8 cellular contexts compared by ENCODE assay signal in the genomic region with DNA sequence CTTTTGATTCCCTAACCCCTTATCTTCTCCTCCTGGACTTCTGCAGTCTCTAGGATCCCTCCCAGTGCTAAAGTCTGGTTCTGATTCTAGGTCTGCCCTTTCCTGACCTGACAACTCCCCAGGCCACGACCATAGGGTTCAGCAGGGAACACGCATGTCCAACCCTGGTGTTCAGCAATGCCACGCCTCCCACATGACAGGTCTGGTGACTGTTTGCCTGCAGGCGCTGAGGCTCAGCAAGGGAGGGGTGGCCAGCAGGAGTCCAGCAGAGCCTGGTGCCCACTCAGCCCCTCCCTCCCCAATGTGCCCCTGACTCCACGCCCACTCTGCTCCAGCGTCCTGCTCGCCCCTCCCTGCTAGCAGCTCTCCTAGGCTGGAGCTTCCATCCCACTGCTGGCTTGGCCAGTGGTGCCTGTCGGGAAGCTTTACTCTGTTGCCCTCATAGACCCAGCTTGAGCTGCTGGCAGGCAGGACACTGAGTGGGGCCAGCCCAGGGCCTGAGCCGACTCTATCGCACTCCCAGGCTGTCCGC. TPM values are rescaled to one million over a fixed set of nuclear protein-coding genes. Genes with fewer than 3 reads are reported as not detected.
A peak's percentile ranks its signal among the peaks of the same experiment; 100 is the strongest.
DNase-seq lines count a peak whose midpoint lies in the region; ATAC-seq, FAIRE-seq and TF ChIP-seq lines count a peak whose summit lies in the region.

No MANE protein-coding gene starts in this region.

- H3K36me3 Mint-ChIP-seq in T-helper 2 cell treated with Interferon-gamma antibody and Interleukin-4, amounts not matched to agents 5 μg/mL and 100 μg/mL, for 36 hours (ENCODE audit: low read depth) = peaks cover 4% of the 10 kb centered on the region

- no peaks in the 10 kb centered on the region for H3K27me3 ChIP-seq in left lung
- H3K27me3 ChIP-seq in stomach = no peaks in the 10 kb centered on the region

- no peak for DNase-seq in T-helper 2 cell treated with Interferon-gamma antibody and Interleukin-4, amounts not matched to agents 5 μg/mL and 100 μg/mL, for 36 hours (ENCODE audit: low spot score)
- DNase-seq in T-helper 2 cell (no peak), left lung (peak; percentile 87 to 88), stomach (peak; percentile 80), H54 (ENCODE audit: insufficient read length, low spot score) (no peak), NCI-H128 (lab: John Stamatoyannopoulos, UW; ENCODE audit: unreplicated experiment) (no peak)

- H3K4me3 ChIP-seq in left lung = no peak overlapping the region
- H3K4me3 ChIP-seq in stomach = no peak overlapping the region

- H3K36me3 ChIP-seq in left lung (no peaks in the 10 kb centered on the region), stomach (peaks cover 0 to 17% (median 2%) of the 10 kb centered on the region in 4 donors)

- H3K9me3 Mint-ChIP-seq in T-helper 2 cell treated with Interferon-gamma antibody and Interleukin-4, amounts not matched to agents 5 μg/mL and 100 μg/mL, for 36 hours = no peaks in the 10 kb centered on the region

- TF ChIP-seq CTCF in left lung (IDR thresholded peaks at IDR 0.05) (no peak), stomach (IDR thresholded peaks at IDR 0.05) (no peak)

- H3K27ac ChIP-seq in angular gyrus (ENCODE audit: low read depth, low read length) (peak overlapping the region; percentile 73), left lung (peak overlapping the region; percentile 81 to 93), stomach (peak overlapping the region; percentile 45 to 92 (median 77))

- no peaks in the 10 kb centered on the region for H3K9me3 ChIP-seq in left lung
- H3K9me3 ChIP-seq in stomach = no peaks in the 10 kb centered on the region

- peak overlapping the region; percentile 91 for H3K4me3 Mint-ChIP-seq in T-helper 2 cell treated with Interferon-gamma antibody and Interleukin-4, amounts not matched to agents 5 μg/mL and 100 μg/mL, for 36 hours

- H3K4me1 ChIP-seq in left lung (peaks cover 18 to 87% of the 10 kb centered on the region in 2 donors), stomach (peaks cover 69 to 95% (median 87%) of the 10 kb centered on the region in 4 donors)

- WGBS in stomach, 5 donors = 30 to 42% (median 39%) methylated on average over 10 to 11 of the region's 11 CpGs

- H3K27ac Mint-ChIP-seq in T-helper 2 cell treated with Interferon-gamma antibody and Interleukin-4, amounts not matched to agents 5 μg/mL and 100 μg/mL, for 36 hours = peak overlapping the region; percentile 99

- ATAC-seq in left lung (peak; percentile 63), GM18511 (IDR thresholded peaks at IDR 0.05; ENCODE audit: unreplicated experiment) (no peak)

- no peaks in the 10 kb centered on the region for H3K27me3 Mint-ChIP-seq in T-helper 2 cell treated with Interferon-gamma antibody and Interleukin-4, amounts not matched to agents 5 μg/mL and 100 μg/mL, for 36 hours (ENCODE audit: low read depth)

- TF ChIP-seq POLR2A in stomach (IDR thresholded peaks at IDR 0.05) = no peak
- TF ChIP-seq POLR2A in H54 (IDR thresholded peaks at IDR 0.05; ENCODE audit: low read depth, low read length) = no peak

- no peak for TF ChIP-seq EP300 in stomach (IDR thresholded peaks at IDR 0.05)

- FAIRE-seq in H54 (lab: Jason Lieb, UNC) = no peak

- intact Hi-C loops in left lung (cut with DNase I) = no loop called here
- intact Hi-C loops in stomach (cut with DNase I; ENCODE audit: low total_unique reads) = no loop called here

- H3K4me1 Mint-ChIP-seq in T-helper 2 cell treated with Interferon-gamma antibody and Interleukin-4, amounts not matched to agents 5 μg/mL and 100 μg/mL, for 36 hours (ENCODE audit: low read depth) = peaks cover 32% of the 10 kb centered on the region

RNA-seq across cellular contexts. Expression of a gene that starts 17.3 kb away (rescaled TPM):
- 10 to 100 TPM; 47.1 to 63.8 TPM for total RNA-seq in left lung
- total RNA-seq in stomach = 100 to 1,000 TPM in 1 of 5 donors, 10 to 100 TPM in 4; 25.7 to 132 (median 42.0) TPM
- polyA plus RNA-seq in stomach = 10 to 100 TPM; 16.3 to 27.6 (median 19.2) TPM

Comparison
In these comparisons a context has a peak if more than half of its experiments do, and no peak if none do; other contexts are left out.
1. DNase-seq: peak in left lung (2 of 2) and stomach (single experiment); none in T-helper 2 cell treated with Interferon-gamma antibody and Interleukin-4, amounts not matched to agents 5 μg/mL and 100 μg/mL, for 36 hours (single experiment), T-helper 2 cell (0 of 5), H54 (single experiment) and NCI-H128 (single experiment).
2. Peak in every context shown above with its lines, with median percentiles within 50 percentile points of each other: H3K27ac ChIP-seq.